In genomic region chr19:14135985-14136508, GRCh38 we compare ENCODE assay signal across 9 cellular contexts. TPM values are rescaled to one million over a fixed set of nuclear protein-coding genes. Genes with fewer than 3 reads are reported as not detected.
DNase-seq lines count a peak whose midpoint lies in the region; ATAC-seq, FAIRE-seq and TF ChIP-seq lines count a peak whose summit lies in the region.
"Had no signal": no experiment of that assay in that cellular context is flagged by ENCODE, and none has a peak within 500 bp of the region (broad histone marks: within the 10 kb centered on the region; RNA-seq: fewer than 3 reads in every experiment).

No MANE protein-coding gene starts in this region.

- TF ChIP-seq EP300 in SK-N-SH (IDR thresholded peaks at IDR 0.05; ENCODE audit: borderline replicate concordance in 1 of 2, low read depth in 1 of 2, low read length in 1 of 2), result no peak
- TF ChIP-seq EP300 in stomach (IDR thresholded peaks at IDR 0.05), result no peak

- no peaks in the 10 kb centered on the region for H3K9me3 Mint-ChIP-seq in activated B cell treated with CpG ODN at 0.5 μM for 24 hours

- H3K27ac Mint-ChIP-seq in activated B cell treated with CpG ODN at 0.5 μM for 24 hours, result no peak overlapping the region

- TF ChIP-seq CTCF in SK-N-SH (IDR thresholded peaks at IDR 0.05) (no peak), activated B cell treated with CpG ODN at 0.5 μM for 24 hours (IDR thresholded peaks at IDR 0.05) (no peak), stomach (IDR thresholded peaks at IDR 0.05) (no peak)

- peaks cover 16% of the 10 kb centered on the region for H3K4me1 Mint-ChIP-seq in activated B cell treated with CpG ODN at 0.5 μM for 24 hours

- H3K9me2 ChIP-seq in SK-N-SH, result no peaks in the 10 kb centered on the region

- H3K27me3 ChIP-seq in SK-N-SH (ENCODE audit: insufficient read depth) (no peaks in the 10 kb centered on the region), iPS-20b (ENCODE audit: insufficient read depth, low read length) (no peaks in the 10 kb centered on the region), stomach (no peaks in the 10 kb centered on the region)

- DNase-seq in SK-N-SH (no peak), activated B cell treated with CpG ODN at 0.5 μM for 24 hours (no peak), stomach (no peak), frontal cortex (ENCODE audit: low spot score in 2 of 2) (no peak), AG20443 (ENCODE audit: low spot score) (no peak)
- no peak for DNase-seq in activated CD4-positive, alpha-beta T cell treated with anti-CD3 and anti-CD28 coated beads, Interleukin-2, amount 50 U/mL, for 1 hour

- H3F3A ChIP-seq in SK-N-SH (replicated peaks; ENCODE audit: insufficient read depth), result peaks cover 22% of the 10 kb centered on the region

- no peaks in the 10 kb centered on the region for H4K20me1 ChIP-seq in SK-N-SH (ENCODE audit: insufficient read depth)

- no peak for TF ChIP-seq POLR2A in stomach (IDR thresholded peaks at IDR 0.05)

- H3K36me3 ChIP-seq in SK-N-SH (replicated peaks in 1 of 2; ENCODE audit: control insufficient read depth in 1 of 2, insufficient read depth in 2 of 2, low read length in 1 of 2) (no peaks in the 10 kb centered on the region), iPS-20b (ENCODE audit: insufficient read depth, low read depth, low read length) (peaks cover 11% of the 10 kb centered on the region; the same call in 1 of the 2 replicates), stomach (no peaks in the 10 kb centered on the region)

- H3K4me3 Mint-ChIP-seq in activated B cell treated with CpG ODN at 0.5 μM for 24 hours, result peak overlapping the region; percentile 94

- no peaks in the 10 kb centered on the region for H3K9me3 ChIP-seq in SK-N-SH
- no peaks in the 10 kb centered on the region for H3K9me3 ChIP-seq in iPS-20b (ENCODE audit: insufficient read depth, low read depth, low read length)
- no peaks in the 10 kb centered on the region for H3K9me3 ChIP-seq in stomach

- TF ChIP-seq RAD21 in SK-N-SH (IDR thresholded peaks at IDR 0.05; ENCODE audit: low read length), result no peak

- no peak for FAIRE-seq in frontal cortex (lab: Jason Lieb, UNC)

- peaks cover 10% of the 10 kb centered on the region for H3K36me3 Mint-ChIP-seq in activated B cell treated with CpG ODN at 0.5 μM for 24 hours (ENCODE audit: low read depth)

- no peaks in the 10 kb centered on the region for H3K27me3 Mint-ChIP-seq in activated B cell treated with CpG ODN at 0.5 μM for 24 hours

- H3K79me2 ChIP-seq in SK-N-SH (ENCODE audit: insufficient read depth), result peaks cover 40% of the 10 kb centered on the region

- ATAC-seq in SK-N-SH treated with all-trans-retinoic acid at 6 μM for 48 hours (no peak), activated B cell treated with CpG ODN at 0.5 μM for 24 hours (ENCODE audit: low read depth) (no peak)

- H3K4me1 ChIP-seq in SK-N-SH (ENCODE audit: control insufficient read depth in 1 of 2, insufficient read depth in 2 of 2, low read depth in 1 of 2, low read length in 1 of 2), result peaks cover 0 to 7% of the 10 kb centered on the region in 2 experiments; a peak in 2 of 4 replicates
- H3K4me1 ChIP-seq in iPS-20b (ENCODE audit: insufficient read depth, low read length), result peaks cover 10% of the 10 kb centered on the region; the same call in 1 of the 2 replicates
- peaks cover 20 to 46% (median 34%) of the 10 kb centered on the region in 4 donors for H3K4me1 ChIP-seq in stomach

- H3K4me3 ChIP-seq in SK-N-SH (ENCODE audit: low read depth in 2 of 2, low read length in 1 of 2), result peak overlapping the region; percentile 68 to 89
- H3K4me3 ChIP-seq in iPS-20b (ENCODE audit: low read length), result peak overlapping the region; percentile 86
- H3K4me3 ChIP-seq in stomach, result peak overlapping the region; percentile 59 to 83 (median 68)

- H3K9ac ChIP-seq in SK-N-SH (peak overlapping the region; percentile 73), iPS-20b (ENCODE audit: low read depth, low read length) (peak overlapping the region; percentile 87; the same call in 1 of the 2 replicates)

- intact Hi-C loops in activated B cell treated with CpG ODN at 0.5 μM for 24 hours (cut with micrococcal nuclease) (loop anchor here (1.0 to 5.0 kb wide), 14 partner anchors 19 to 984 kb away; partner anchors contain the start of genes DDX39A, IER2, NDUFB7 and PRKACA), stomach (cut with DNase I; ENCODE audit: low total_unique reads) (no loop called here)

- H3K27ac ChIP-seq in SK-N-SH (ENCODE audit: low read depth in 2 of 2, low read length in 1 of 2) (peak overlapping the region in 1 of 2 experiments; percentile 14; a peak in 1 of 4 replicates), iPS-20b (ENCODE audit: low read length) (peak overlapping the region; percentile 86), stomach (peak overlapping the region; percentile 60 to 97 (median 94))

- POLR2A ChIA-PET in SK-N-SH (lab: Yijun Ruan, JAX) (interaction anchor here (0.6 to 3.1 kb wide), 10 partner anchors 13 to 382 kb away, joined by 3 to 13 read pairs (median 3); partner anchors contain the start of genes DNAJB1 and PRKACA), activated B cell treated with CpG ODN at 0.5 μM for 24 hours (lab: Charles Lee) (interaction anchor here (0.6 to 1.8 kb wide), 24 partner anchors 15 to 1244 kb away, joined by 3 to 17 read pairs (median 4); partner anchors contain the start of genes ADGRE3, AKAP8, IL27RA and NDUFB7)

- under 1% methylated on average over 31 of the region's 38 CpGs for WGBS in SK-N-SH (ENCODE audit: low lambda C conversion rate)
- 0 to 1% (median 0%) methylated on average over 17 to 38 of the region's 38 CpGs for WGBS in stomach, 5 donors

- H3K4me2 ChIP-seq in SK-N-SH, result peak overlapping the region; percentile 85

- CTCF ChIA-PET in SK-N-SH (lab: Yijun Ruan, JAX) (interaction anchor here (0.6 to 18.9 kb wide), 50 partner anchors 10 to 346 kb away, joined by 3 to 256 read pairs (median 5); partner anchors contain the start of genes ADGRE5, NANOS3, PALM3 and PRKACA), activated B cell treated with CpG ODN at 0.5 μM for 24 hours (lab: Charles Lee) (interaction anchor here (1.0 to 3.6 kb wide), 23 partner anchors 10 to 344 kb away, joined by 3 to 33 read pairs (median 4); partner anchors contain the start of genes IL27RA, MISP3 and PRKACA)

- H2AFZ ChIP-seq in SK-N-SH (ENCODE audit: low read depth), result peak overlapping the region; percentile 91

TF ChIP-seq in SK-N-SH, 30 proteins besides CTCF, POLR2A, EP300 and RAD21 (continues in another document):
- TF ChIP-seq GABPA (IDR thresholded peaks at IDR 0.05; ENCODE audit: low read depth) (no peak), RFX5 (IDR thresholded peaks at IDR 0.05; ENCODE audit: low read length) (no peak), JUND (IDR thresholded peaks at IDR 0.05) (no peak)

TF ChIP-seq in SK-N-SH treated with all-trans-retinoic acid at 6 μM for 48 hours, 23 proteins besides CTCF, POLR2A, EP300 and RAD21:
- TF ChIP-seq BACH2 (CRISPR knock-in tag; IDR thresholded peaks at IDR 0.05; ENCODE audit: borderline replicate concordance) (no peak), TOX (CRISPR knock-in tag; IDR thresholded peaks at IDR 0.05; ENCODE audit: borderline replicate concordance) (no peak)

RNA-seq across cellular contexts. Expression of gene ASF1B, which starts 0.3 kb away (rescaled TPM):
- polyA plus RNA-seq in SK-N-SH (2012; rRNA removed), result 17.8 and 19.0 TPM in 2 replicates
- polyA plus RNA-seq in SK-N-SH (2012; cell fraction: cytosol; rRNA removed), result 12.3 and 20.2 TPM in 2 replicates
- 9.1 and 10.0 TPM in 2 replicates for polyA plus RNA-seq in SK-N-SH (2012; cell fraction: nucleus; rRNA removed)
- total RNA-seq in activated B cell treated with CpG ODN at 0.5 μM for 24 hours, result 3.4 and 3.7 TPM in 2 replicates
- 100 to 1,000 TPM in 1 of 5 donors, 1 to 10 TPM in 3, not detected in 1; 2.6 to 120 (median 5.5) TPM for total RNA-seq in stomach
- 10 to 100 TPM in 1 of 3 donors, 1 to 10 TPM in 2; 5.7 to 11.0 (median 8.8) TPM for polyA plus RNA-seq in stomach
- total RNA-seq in frontal cortex, result 1.2 TPM

RNA-seq across cellular contexts. Expression of gene PRKACA, which starts 18.5 kb away (rescaled TPM):
- polyA plus RNA-seq in SK-N-SH (2012; rRNA removed) (17.2 and 48.4 TPM in 2 replicates), stomach (10 to 100 TPM; 27.7 to 43.8 (median 38.2) TPM)
- 33.8 and 53.4 TPM in 2 replicates for polyA plus RNA-seq in SK-N-SH (2012; cell fraction: cytosol; rRNA removed)
- polyA plus RNA-seq in SK-N-SH (2012; cell fraction: nucleus; rRNA removed), result 32.5 and 44.9 TPM in 2 replicates
- total RNA-seq in activated B cell treated with CpG ODN at 0.5 μM for 24 hours (41.6 and 43.7 TPM in 2 replicates), stomach (100 to 1,000 TPM in 1 of 5 donors, 10 to 100 TPM in 4; 14.7 to 159 (median 26.6) TPM), frontal cortex (22.0 TPM)

RNA-seq across cellular contexts. Expression of gene SAMD1, which starts 45.5 kb away (rescaled TPM):
- 11.7 and 19.0 TPM in 2 replicates for polyA plus RNA-seq in SK-N-SH (2012; rRNA removed)
- 12.1 and 16.7 TPM in 2 replicates for polyA plus RNA-seq in SK-N-SH (2012; cell fraction: cytosol; rRNA removed)
- polyA plus RNA-seq in SK-N-SH (2012; cell fraction: nucleus; rRNA removed), result 24.4 and 35.4 TPM in 2 replicates
- 32.7 and 36.0 TPM in 2 replicates for total RNA-seq in activated B cell treated with CpG ODN at 0.5 μM for 24 hours
- total RNA-seq in stomach, result 100 to 1,000 TPM in 1 of 5 donors, 10 to 100 TPM in 3, 1 to 10 TPM in 1; 4.8 to 228 (median 24.6) TPM
- 10 to 100 TPM; 16.3 to 29.1 (median 22.4) TPM for polyA plus RNA-seq in stomach
- total RNA-seq in frontal cortex, result 43.2 TPM

RNA-seq across cellular contexts. Expression of gene C19orf67, which starts 50.5 kb away (rescaled TPM):
- polyA plus RNA-seq in SK-N-SH (2012; rRNA removed), result not detected in 2 replicates
- polyA plus RNA-seq in SK-N-SH (2012; cell fraction: cytosol; rRNA removed), result not detected in 2 replicates
- polyA plus RNA-seq in SK-N-SH (2012; cell fraction: nucleus; rRNA removed), result not detected in 2 replicates
- not detected in 2 replicates for total RNA-seq in activated B cell treated with CpG ODN at 0.5 μM for 24 hours
- total RNA-seq in stomach, result not detected
- under 1 TPM in 1 of 3 donors, not detected in 2; 0.50 TPM for polyA plus RNA-seq in stomach
- not detected for total RNA-seq in frontal cortex
- total RNA-seq: Daoy had no signal
